ENCODE assay signal across 22 cellular contexts in genomic region chr11:33875621-33876294, GRCh38. TPM values are rescaled to one million over a fixed set of nuclear protein-coding genes. Genes with fewer than 3 reads are reported as not detected.
DNase-seq lines count a peak whose midpoint lies in the region; ATAC-seq, FAIRE-seq and TF ChIP-seq lines count a peak whose summit lies in the region.
"Had no signal": no experiment of that assay in that cellular context is flagged by ENCODE, and none has a peak within 500 bp of the region (broad histone marks: within the 10 kb centered on the region; RNA-seq: fewer than 3 reads in every experiment).

No MANE protein-coding gene starts in this region.

- no peak overlapping the region for H3K4me3 Mint-ChIP-seq in CD14-positive monocyte
- no peak overlapping the region for H3K4me3 Mint-ChIP-seq in chondrocyte (ENCODE audit: unreplicated experiment)
- H3K4me3 Mint-ChIP-seq in CD8-positive, alpha-beta T cell, result no peak overlapping the region
- H3K4me3 Mint-ChIP-seq: B cell had no signal

- H3K27me3 Mint-ChIP-seq in CD14-positive monocyte (ENCODE audit: low read depth in 3 of 3) (peaks cover 0 to 2% (median 0%) of the 10 kb centered on the region in 3 donors), chondrocyte (ENCODE audit: low read depth) (peaks cover 70% of the 10 kb centered on the region)
- H3K27me3 Mint-ChIP-seq in CD8-positive, alpha-beta T cell (ENCODE audit: low read depth), result peaks cover 63% of the 10 kb centered on the region

- no peaks in the 10 kb centered on the region for H3K27me3 ChIP-seq in HL-60 (ENCODE audit: insufficient read depth, poor library complexity, severe bottlenecking)
- peaks cover 4% of the 10 kb centered on the region for H3K27me3 ChIP-seq in bronchial epithelial cell (ENCODE audit: control insufficient read depth, insufficient read depth, low read length)
- peaks cover 76% of the 10 kb centered on the region for H3K27me3 ChIP-seq in foreskin keratinocyte
- peaks cover 5% of the 10 kb centered on the region for H3K27me3 ChIP-seq in CD8-positive, alpha-beta T cell (ENCODE audit: insufficient read depth, low read length)

- H3K36me3 Mint-ChIP-seq in CD14-positive monocyte (peaks cover 11 to 16% of the 10 kb centered on the region in 2 donors), chondrocyte (ENCODE audit: low read depth) (no peaks in the 10 kb centered on the region)
- no peaks in the 10 kb centered on the region for H3K36me3 Mint-ChIP-seq in CD8-positive, alpha-beta T cell

- H3K9me3 ChIP-seq in CD8-positive, alpha-beta T cell (ENCODE audit: low read length), result no peaks in the 10 kb centered on the region

- H3K4me1 Mint-ChIP-seq in CD14-positive monocyte, result peaks cover 80% of the 10 kb centered on the region
- H3K4me1 Mint-ChIP-seq in chondrocyte (ENCODE audit: low read depth), result no peaks in the 10 kb centered on the region
- peaks cover 3% of the 10 kb centered on the region for H3K4me1 Mint-ChIP-seq in CD8-positive, alpha-beta T cell (ENCODE audit: low read depth)

- FAIRE-seq in bronchial epithelial cell (lab: Jason Lieb, UNC), result no peak
- FAIRE-seq: GM18507 had no signal

- H3K4me3 ChIP-seq in HL-60 (replicated peaks; ENCODE audit: insufficient read depth, low read length) (no peak overlapping the region), bronchial epithelial cell (ENCODE audit: low read depth, low read length) (no peak overlapping the region)
- no peak overlapping the region for H3K4me3 ChIP-seq in CD8-positive, alpha-beta T cell (ENCODE audit: low read depth, low read length)

- TF ChIP-seq CTCF in CD14-positive monocyte (IDR thresholded peaks at IDR 0.05) (no peak), HL-60 (IDR thresholded peaks at IDR 0.05; ENCODE audit: insufficient read depth, low read length) (no peak), bronchial epithelial cell (IDR thresholded peaks at IDR 0.05; ENCODE audit: insufficient read depth, low read length, severe bottlenecking) (no peak), foreskin keratinocyte (conservative IDR thresholded peaks at IDR 0.05) (no peak), chondrocyte (IDR thresholded peaks at IDR 0.05) (no peak)
- no peak for TF ChIP-seq CTCF in CD8-positive, alpha-beta T cell (IDR thresholded peaks at IDR 0.05)

- DNase-seq in CD14-positive monocyte (ENCODE audit: low spot score), result no peak
- no peak for DNase-seq in HL-60 (ENCODE audit: low read depth in 1 of 2, low spot score in 1 of 2)
- peak; percentile 23 for DNase-seq in bronchial epithelial cell (ENCODE audit: low read depth)
- DNase-seq in foreskin keratinocyte, result peak in 1 of 2 donors; percentile 34
- no peak for DNase-seq in chondrocyte (ENCODE audit: low spot score)
- no peak for DNase-seq in CD8-positive, alpha-beta T cell
- DNase-seq in stimulated activated CD4-positive, alpha-beta T cell treated with anti-CD3 and anti-CD28 coated beads, Interleukin-4, amount 100 ng/mL, for 4 hours, result no peak
- DNase-seq: DMS153, Kasumi-1, NCI-H1105 treated with DMSO at 0.1 percent for 48 hours, NCI-H146, NCI-H2029, NCI-H446 treated with DMSO at 0.1 percent for 48 hours, SHP77 had no signal

- no peaks in the 10 kb centered on the region for H3K4me1 ChIP-seq in foreskin keratinocyte
- H3K4me1 ChIP-seq in CD8-positive, alpha-beta T cell (ENCODE audit: insufficient read depth, low read length), result peaks cover 2% of the 10 kb centered on the region

- peak overlapping the region; percentile 19 for H3K27ac ChIP-seq in HL-60 (replicated peaks)
- H3K27ac ChIP-seq in foreskin keratinocyte, result no peak overlapping the region
- no peak overlapping the region for H3K27ac ChIP-seq in CD8-positive, alpha-beta T cell (ENCODE audit: low read depth, low read length)
- H3K27ac ChIP-seq: RWPE1 had no signal

- POLR2A ChIA-PET in CD8-positive, alpha-beta T cell (lab: Charles Lee), result no interaction called here

- ATAC-seq in foreskin keratinocyte (peak; percentile 69), GM19351 (IDR thresholded peaks at IDR 0.05; ENCODE audit: unreplicated experiment) (no peak)
- no peak for ATAC-seq in CD8-positive, alpha-beta T cell
- ATAC-seq: HCT116, Panc1 had no signal

- intact Hi-C loops in CD14-positive monocyte (cut with micrococcal nuclease), result loop anchor here in 1 of 2 donors (10.0 kb wide), 1 partner anchor 59 kb away; no protein-coding TSS in a partner anchor
- intact Hi-C loops in CD8-positive, alpha-beta T cell (cut with DNase I, micrococcal nuclease), result no loop called here

- H3K27ac Mint-ChIP-seq in CD14-positive monocyte (peak overlapping the region; percentile 16 to 80 (median 41)), chondrocyte (ENCODE audit: unreplicated experiment) (no peak overlapping the region)
- no peak overlapping the region for H3K27ac Mint-ChIP-seq in CD8-positive, alpha-beta T cell
- H3K27ac Mint-ChIP-seq: B cell had no signal

- H3K36me3 ChIP-seq in bronchial epithelial cell (ENCODE audit: control insufficient read depth, insufficient read depth, low read length), result no peaks in the 10 kb centered on the region
- H3K36me3 ChIP-seq in CD8-positive, alpha-beta T cell (ENCODE audit: insufficient read depth, low read length), result no peaks in the 10 kb centered on the region

- H3K9me3 Mint-ChIP-seq in CD14-positive monocyte (no peaks in the 10 kb centered on the region), chondrocyte (ENCODE audit: low read depth) (no peaks in the 10 kb centered on the region)
- H3K9me3 Mint-ChIP-seq in CD8-positive, alpha-beta T cell, result no peaks in the 10 kb centered on the region

- CTCF ChIA-PET in CD8-positive, alpha-beta T cell (lab: Charles Lee), result interaction anchor here (1.5 kb wide), 1 partner anchor 112 kb away, joined by 3 read pairs; no protein-coding TSS in a partner anchor

RNA-seq across cellular contexts. Expression of gene LMO2, which starts 16.1 kb away (rescaled TPM):
- 10 to 100 TPM; 48.8 to 75.8 TPM for polyA plus RNA-seq in CD14-positive monocyte
- 0.77 and 1.1 TPM in 2 replicates for total RNA-seq in bronchial epithelial cell
- 1.6 and 1.7 TPM in 2 replicates for total RNA-seq in foreskin keratinocyte
- polyA plus RNA-seq in foreskin keratinocyte, result 1.9 TPM in 2 replicates
- 0.53 TPM in 1 of 3 replicates, not detected in the others for total RNA-seq in chondrocyte
- total RNA-seq in CD8-positive, alpha-beta T cell, result not detected
- total RNA-seq: G401, SK-MEL-5 had no signal

Comparison
In these comparisons a context has a peak if more than half of its experiments do, and no peak if none do; other contexts are left out.
1. H3K27ac Mint-ChIP-seq: peak in CD14-positive monocyte (7 of 7); none in chondrocyte (single experiment) and CD8-positive, alpha-beta T cell (single experiment).